In the genomic region with DNA sequence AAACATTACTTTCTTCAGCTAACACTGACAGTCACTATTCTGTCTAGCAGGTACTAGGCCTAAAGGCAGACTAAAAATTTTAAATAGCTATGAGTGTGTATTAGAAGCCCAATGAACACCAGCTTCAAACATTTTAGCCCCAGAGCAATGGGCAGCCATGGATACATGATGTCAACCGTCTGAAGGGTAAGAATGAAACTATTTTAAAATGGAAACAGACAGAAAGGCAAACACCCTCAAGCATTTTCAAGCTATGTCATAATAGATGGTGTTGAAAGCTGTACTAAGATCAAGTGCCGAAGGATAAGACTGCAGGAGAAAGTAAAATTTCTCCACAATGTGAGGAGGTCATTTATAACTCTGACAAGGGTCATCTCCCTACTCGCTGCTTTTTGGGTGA, we compare ENCODE assay signal across 22 cellular contexts.
DNase-seq lines count a peak whose midpoint lies in the region; ATAC-seq, FAIRE-seq and TF ChIP-seq lines count a peak whose summit lies in the region.
"Had no signal": no experiment of that assay in that cellular context is flagged by ENCODE, and none has a peak within 500 bp of the region (broad histone marks: within the 10 kb centered on the region; RNA-seq: fewer than 3 reads in every experiment).

No MANE protein-coding gene starts in this region.

- no peaks in the 10 kb centered on the region for H3K9me3 Mint-ChIP-seq in activated CD4-positive, alpha-beta T cell treated with anti-CD3 and anti-CD28 coated beads, Interleukin-2, amount 10 ng/mL, durations not matched to agents 24 days and 14 days
- H3K9me3 Mint-ChIP-seq: CD4-positive, alpha-beta memory T cell had no signal

- FAIRE-seq in bronchial epithelial cell (lab: Jason Lieb, UNC), result no peak
- FAIRE-seq: GM12878, HTR-8/SVneo had no signal

- H2AFZ ChIP-seq in smooth muscle cell (ENCODE audit: low read depth), result no peak overlapping the region
- H2AFZ ChIP-seq: GM23338 had no signal

- no peak overlapping the region for H3K4me3 ChIP-seq in bronchial epithelial cell (ENCODE audit: low read depth, low read length)
- H3K4me3 ChIP-seq in smooth muscle cell, result no peak overlapping the region
- H3K4me3 ChIP-seq: GM12878, GM23338 had no signal

- no peak overlapping the region for H3K4me2 ChIP-seq in smooth muscle cell
- H3K4me2 ChIP-seq: GM23338 had no signal

- no peak for ATAC-seq in GM19395 (IDR thresholded peaks at IDR 0.05; ENCODE audit: unreplicated experiment)
- ATAC-seq: GM23338 had no signal

- no peak overlapping the region for H3K4me3 Mint-ChIP-seq in activated CD4-positive, alpha-beta T cell treated with anti-CD3 and anti-CD28 coated beads, Interleukin-2, amount 10 ng/mL, durations not matched to agents 24 days and 14 days
- H3K4me3 Mint-ChIP-seq: CD4-positive, alpha-beta memory T cell; GM23338; IgD-negative memory B cell had no signal

- H3K79me2 ChIP-seq in smooth muscle cell (ENCODE audit: low read depth), result no peaks in the 10 kb centered on the region

- no peaks in the 10 kb centered on the region for H3K4me1 ChIP-seq in smooth muscle cell (ENCODE audit: low read depth)

- H3K9ac ChIP-seq in smooth muscle cell (ENCODE audit: low read depth), result no peak overlapping the region

- H3K27me3 Mint-ChIP-seq in activated CD4-positive, alpha-beta T cell treated with anti-CD3 and anti-CD28 coated beads, Interleukin-2, amount 10 ng/mL, durations not matched to agents 24 days and 14 days, result peaks cover 3% of the 10 kb centered on the region
- H3K27me3 Mint-ChIP-seq: IgD-negative memory B cell had no signal

- H3K27me3 ChIP-seq in bronchial epithelial cell (ENCODE audit: control insufficient read depth, insufficient read depth, low read length) (no peaks in the 10 kb centered on the region), smooth muscle cell (ENCODE audit: low read depth) (no peaks in the 10 kb centered on the region)

- H3K9me3 ChIP-seq in smooth muscle cell (replicated peaks; ENCODE audit: low read depth), result no peaks in the 10 kb centered on the region

- H3K36me3 ChIP-seq in bronchial epithelial cell (ENCODE audit: control insufficient read depth, insufficient read depth, low read length) (no peaks in the 10 kb centered on the region), smooth muscle cell (ENCODE audit: low read depth) (no peaks in the 10 kb centered on the region)

- TF ChIP-seq CTCF in bronchial epithelial cell (IDR thresholded peaks at IDR 0.05; ENCODE audit: insufficient read depth, low read length, severe bottlenecking) (no peak), smooth muscle cell (IDR thresholded peaks at IDR 0.05; ENCODE audit: borderline replicate concordance, insufficient read depth, poor library complexity, severe bottlenecking) (no peak)

- no peak overlapping the region for H3K27ac Mint-ChIP-seq in activated CD4-positive, alpha-beta T cell treated with anti-CD3 and anti-CD28 coated beads, Interleukin-2, amount 10 ng/mL, durations not matched to agents 24 days and 14 days
- H3K27ac Mint-ChIP-seq: CD4-positive, alpha-beta memory T cell; GM23338; IgD-negative memory B cell had no signal

- 74% methylated on average over 3 of the region's 3 CpGs for WGBS in smooth muscle cell (ENCODE audit: low lambda C conversion rate)

- DNase-seq in activated CD4-positive, alpha-beta T cell treated with anti-CD3 and anti-CD28 coated beads, Interleukin-2, amount 10 ng/mL, durations not matched to agents 24 days and 14 days, result peak; percentile 24
- no peak for DNase-seq in activated CD4-positive, alpha-beta T cell treated with anti-CD3 and anti-CD28 coated beads for 1 hour
- peak; percentile 18 for DNase-seq in bronchial epithelial cell (ENCODE audit: low read depth)
- DNase-seq in foreskin melanocyte, result peak; percentile 57
- no peak for DNase-seq in smooth muscle cell (lab: John Stamatoyannopoulos, UW; ENCODE audit: unreplicated experiment)
- DNase-seq in GF-D8 (lab: John Stamatoyannopoulos, UW), result no peak
- no peak for DNase-seq in effector CD8-positive, alpha-beta T cell (lab: John Stamatoyannopoulos, UW)
- DNase-seq: CD4-positive, alpha-beta memory T cell; DMS153; HCEC 1CT; MV-4-11; NCI-H187; NCI-H2107; NCI-H2227 treated with DMSO at 0.1 percent for 48 hours; NCI-H524; SHP77 treated with DMSO at 0.1 percent for 48 hours had no signal

- H4K20me1 ChIP-seq in smooth muscle cell (ENCODE audit: low read depth), result no peaks in the 10 kb centered on the region

- intact Hi-C loops in activated CD4-positive, alpha-beta T cell treated with anti-CD3 and anti-CD28 coated beads, Interleukin-2, amount 10 ng/mL, durations not matched to agents 24 days and 14 days (cut with micrococcal nuclease), result no loop called here

- H3K4me1 Mint-ChIP-seq in activated CD4-positive, alpha-beta T cell treated with anti-CD3 and anti-CD28 coated beads, Interleukin-2, amount 10 ng/mL, durations not matched to agents 24 days and 14 days, result no peaks in the 10 kb centered on the region
- H3K4me1 Mint-ChIP-seq: CD4-positive, alpha-beta memory T cell; GM23338; IgD-negative memory B cell had no signal

- peak overlapping the region; percentile 86 for H3K27ac ChIP-seq in smooth muscle cell (ENCODE audit: low read depth)
- H3K27ac ChIP-seq: 22Rv1 had no signal

- no peaks in the 10 kb centered on the region for H3K36me3 Mint-ChIP-seq in activated CD4-positive, alpha-beta T cell treated with anti-CD3 and anti-CD28 coated beads, Interleukin-2, amount 10 ng/mL, durations not matched to agents 24 days and 14 days (ENCODE audit: low read depth)
- H3K36me3 Mint-ChIP-seq: CD4-positive, alpha-beta memory T cell; IgD-negative memory B cell had no signal

- H3F3A ChIP-seq in smooth muscle cell (ENCODE audit: low read depth), result no peaks in the 10 kb centered on the region

Comparison
In these comparisons a context has a peak if more than half of its experiments do, and no peak if none do; other contexts are left out.
1. DNase-seq: peak in activated CD4-positive, alpha-beta T cell treated with anti-CD3 and anti-CD28 coated beads, Interleukin-2, amount 10 ng/mL, durations not matched to agents 24 days and 14 days (single experiment), bronchial epithelial cell (single experiment) and foreskin melanocyte (single experiment); none in activated CD4-positive, alpha-beta T cell treated with anti-CD3 and anti-CD28 coated beads for 1 hour (single experiment), smooth muscle cell (single experiment), GF-D8 (single experiment) and effector CD8-positive, alpha-beta T cell (single experiment).